Comparison of ENCODE assay signal across 8 cellular contexts in the genomic region with DNA sequence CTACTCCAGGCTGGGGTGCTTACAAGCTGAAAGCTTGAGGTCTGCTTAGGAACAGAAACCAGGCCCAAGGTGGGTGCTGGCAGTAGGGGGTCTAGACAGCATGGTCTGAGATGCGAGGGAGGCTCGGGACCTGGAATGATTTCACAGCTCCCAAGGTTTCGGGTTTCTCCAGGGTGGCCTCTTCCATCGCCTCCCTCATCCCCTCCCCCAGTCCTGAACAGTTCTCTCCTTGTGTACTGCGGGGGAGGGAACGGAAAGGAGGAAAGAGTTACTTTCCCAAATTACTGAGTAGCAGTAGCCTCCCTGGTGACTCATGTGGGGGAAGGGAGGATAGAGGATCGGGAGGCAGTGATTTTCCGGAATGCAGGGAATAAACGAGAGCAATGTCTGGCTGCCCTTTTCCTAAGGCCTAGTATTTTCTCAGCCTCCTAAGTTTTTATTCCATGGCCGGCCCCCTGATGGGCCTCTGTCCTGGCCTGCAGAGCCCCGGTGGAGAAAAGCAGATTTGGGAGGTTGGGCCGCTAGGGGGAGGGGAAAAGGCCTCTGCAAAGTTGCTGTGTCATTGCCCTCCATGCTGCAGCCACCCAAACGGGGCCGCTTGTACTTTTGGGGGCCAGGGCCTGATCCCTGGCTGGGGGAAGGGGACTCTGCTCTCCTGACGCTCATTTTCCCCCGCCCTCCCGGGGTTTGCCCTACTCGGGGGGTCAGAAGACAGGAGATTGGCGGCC. TPM values are rescaled to one million over a fixed set of nuclear protein-coding genes. Genes with fewer than 3 reads are reported as not detected.
DNase-seq lines count a peak whose midpoint lies in the region; ATAC-seq and TF ChIP-seq lines count a peak whose summit lies in the region.

No MANE protein-coding gene starts in this region.

- H3K27ac Mint-ChIP-seq in activated B cell treated with CpG ODN at 0.5 μM for 24 hours = peak overlapping the region; percentile 99

- intact Hi-C loops in activated B cell treated with CpG ODN at 0.5 μM for 24 hours (cut with micrococcal nuclease) = loop anchor here (2.0 to 10.0 kb wide), 5 partner anchors 303 to 775 kb away; partner anchors contain the start of genes HLA-DQB1, HLA-DRA and ZBTB22

- ATAC-seq in activated B cell treated with CpG ODN at 0.5 μM for 24 hours (ENCODE audit: low read depth) (peak; percentile 1), GM18519 (IDR thresholded peaks at IDR 0.05; ENCODE audit: low FRiP score, unreplicated experiment) (no peak)

- no peaks in the 10 kb centered on the region for H3K27me3 Mint-ChIP-seq in activated B cell treated with CpG ODN at 0.5 μM for 24 hours

- POLR2A ChIA-PET in activated B cell treated with CpG ODN at 0.5 μM for 24 hours (lab: Charles Lee) = interaction anchor here (0.6 to 14.0 kb wide), 41 partner anchors 13 to 779 kb away, joined by 3 to 1150 read pairs (median 19); partner anchors contain the start of genes B3GALT4, HLA-DMA, HLA-DMB and HLA-DOA

- H3K36me3 Mint-ChIP-seq in activated B cell treated with CpG ODN at 0.5 μM for 24 hours (ENCODE audit: low read depth) = peaks cover 55% of the 10 kb centered on the region

- CTCF ChIA-PET in activated B cell treated with CpG ODN at 0.5 μM for 24 hours (lab: Charles Lee) = interaction anchor here (0.5 to 11.4 kb wide), 7 partner anchors 14 to 87 kb away, joined by 3 to 151 read pairs (median 48); partner anchors contain the start of genes HLA-DMA and HLA-DMB

- peak; percentile 70 to 88 (median 82) for DNase-seq in NCI-H1417 (lab: John Stamatoyannopoulos, UW)
- DNase-seq in NCI-H1417 treated with DMSO at 0.1 percent for 48 hours (lab: John Stamatoyannopoulos, UW) = no peak
- peak; percentile 64 for DNase-seq in NCI-H2196 treated with DMSO at 0.1 percent for 48 hours (lab: John Stamatoyannopoulos, UW; ENCODE audit: unreplicated experiment)
- DNase-seq in activated B cell treated with CpG ODN at 0.5 μM for 24 hours = peak; percentile 75
- peak; percentile 88 for DNase-seq in cerebellar cortex (ENCODE audit: low spot score)
- peak; percentile 99 for DNase-seq in left kidney (ENCODE audit: low read depth, low spot score)
- peak; percentile 86 for DNase-seq in stimulated activated CD4-positive, alpha-beta T cell treated with anti-CD3 and anti-CD28 coated beads, Interleukin-1b, Interleukin-23, amount 100 ng/mL, for 48 hours

- peak overlapping the region; percentile 91 for H3K4me3 Mint-ChIP-seq in activated B cell treated with CpG ODN at 0.5 μM for 24 hours

- H3K9me3 Mint-ChIP-seq in activated B cell treated with CpG ODN at 0.5 μM for 24 hours = no peaks in the 10 kb centered on the region

- H3K4me1 Mint-ChIP-seq in activated B cell treated with CpG ODN at 0.5 μM for 24 hours = peaks cover 39% of the 10 kb centered on the region

- TF ChIP-seq CTCF in activated B cell treated with CpG ODN at 0.5 μM for 24 hours (IDR thresholded peaks at IDR 0.05) = no peak

RNA-seq across cellular contexts. Expression of gene BRD2, which starts 1.5 kb away (rescaled TPM):
- 347 and 370 TPM in 2 replicates for total RNA-seq in activated B cell treated with CpG ODN at 0.5 μM for 24 hours

RNA-seq across cellular contexts. Expression of gene HLA-DMA, which starts 17.0 kb away (rescaled TPM):
- 371 and 387 TPM in 2 replicates for total RNA-seq in activated B cell treated with CpG ODN at 0.5 μM for 24 hours

RNA-seq across cellular contexts. Expression of gene HLA-DMB, which starts 29.0 kb away (rescaled TPM):
- total RNA-seq in activated B cell treated with CpG ODN at 0.5 μM for 24 hours = 341 and 365 TPM in 2 replicates

RNA-seq across cellular contexts. Expression of gene HLA-DOA, which starts 39.5 kb away (rescaled TPM):
- 153 and 167 TPM in 2 replicates for total RNA-seq in activated B cell treated with CpG ODN at 0.5 μM for 24 hours
